In genomic region chr11:12687216-12687623, GRCh38 we compare ENCODE assay signal across 18 cellular contexts. TPM values are rescaled to one million over a fixed set of nuclear protein-coding genes. Genes with fewer than 3 reads are reported as not detected.
DNase-seq lines count a peak whose midpoint lies in the region; ATAC-seq and TF ChIP-seq lines count a peak whose summit lies in the region.
"Had no signal": no experiment of that assay in that cellular context is flagged by ENCODE, and none has a peak within 500 bp of the region (broad histone marks: within the 10 kb centered on the region; RNA-seq: fewer than 3 reads in every experiment).

No MANE protein-coding gene starts in this region.

- H3K27me3 ChIP-seq in HCT116 (ENCODE audit: insufficient read depth, low read length) (no peaks in the 10 kb centered on the region), RWPE2 (ENCODE audit: insufficient read depth, poor library complexity, severe bottlenecking) (no peaks in the 10 kb centered on the region), foreskin keratinocyte (no peaks in the 10 kb centered on the region), gastrocnemius medialis (no peaks in the 10 kb centered on the region), upper lobe of right lung (no peaks in the 10 kb centered on the region)
- H3K27me3 ChIP-seq: dorsolateral prefrontal cortex, esophagus muscularis mucosa had no signal

- H3K4me1 ChIP-seq in HCT116 (ENCODE audit: control insufficient read depth in 1 of 2, insufficient read depth in 2 of 2, low read length in 2 of 2) (peaks cover 91 to 98% of the 10 kb centered on the region in 2 experiments), RWPE2 (ENCODE audit: insufficient read depth, poor library complexity, severe bottlenecking) (peaks cover 72% of the 10 kb centered on the region), foreskin keratinocyte (peaks cover 47% of the 10 kb centered on the region), gastrocnemius medialis (peaks cover 94 to 95% of the 10 kb centered on the region in 2 donors), upper lobe of right lung (peaks cover 23% of the 10 kb centered on the region)

- H3K4me3 ChIP-seq in HCT116 (replicated peaks in 1 of 2; ENCODE audit: low read depth in 1 of 2, low read length in 2 of 2) (peak overlapping the region in 1 of 2 experiments; percentile 5; a peak in 1 of 4 replicates), RWPE2 (ENCODE audit: severe bottlenecking) (no peak overlapping the region), gastrocnemius medialis (no peak overlapping the region), upper lobe of right lung (no peak overlapping the region)
- H3K4me3 ChIP-seq: dorsolateral prefrontal cortex, esophagus muscularis mucosa had no signal

- CTCF ChIA-PET in HCT116 (lab: Charles Lee), result no interaction called here

- H3K9ac ChIP-seq in HCT116 (ENCODE audit: low read length), result peak overlapping the region; percentile 20

- ATAC-seq in HCT116 (no peak), RWPE2 (ENCODE audit: low read depth) (no peak), foreskin keratinocyte (peak; percentile 7), gastrocnemius medialis (no peak), upper lobe of right lung (no peak), GM18868 (IDR thresholded peaks at IDR 0.05; ENCODE audit: unreplicated experiment) (no peak)

- TF ChIP-seq POLR2A in HCT116 (IDR thresholded peaks at IDR 0.05; ENCODE audit: borderline replicate concordance, extremely low read depth, insufficient read depth, insufficient read length) (no peak), gastrocnemius medialis (IDR thresholded peaks at IDR 0.05) (no peak)

- no peak for TF ChIP-seq CTCF in HCT116 (IDR thresholded peaks at IDR 0.05 in 2 of 3, conservative IDR thresholded peaks at IDR 0.05 in 1 of 3; ENCODE audit: borderline replicate concordance in 1 of 3, insufficient read depth in 1 of 3, low read depth in 2 of 3, low read length in 2 of 3)
- no peak for TF ChIP-seq CTCF in RWPE2 (IDR thresholded peaks at IDR 0.05; ENCODE audit: poor library complexity, severe bottlenecking)
- TF ChIP-seq CTCF in foreskin keratinocyte (conservative IDR thresholded peaks at IDR 0.05), result no peak
- TF ChIP-seq CTCF in gastrocnemius medialis (IDR thresholded peaks at IDR 0.05 in 4 of 5, conservative IDR thresholded peaks at IDR 0.05 in 1 of 5), result no peak
- no peak for TF ChIP-seq CTCF in upper lobe of right lung (IDR thresholded peaks at IDR 0.05)

- peaks cover 98% of the 10 kb centered on the region for H3K79me2 ChIP-seq in HCT116 (ENCODE audit: insufficient read depth, low read length)

- H3K9me2 ChIP-seq in HCT116 (ENCODE audit: insufficient read depth), result no peaks in the 10 kb centered on the region

- no TSS peak for BruUV-seq in HCT116 (replicated peaks; lab: Mats Ljungman, UMichigan)

- RAD21 ChIA-PET in HCT116 (lab: Charles Lee; ENCODE audit: low non-redundant PET in 1 of 2, low total read pairs in 2 of 2, uncharacterized antibody in 2 of 2, unreplicated experiment in 2 of 2), result no interaction called here

- DNase-seq in HCT116 (ENCODE audit: low read depth, low spot score) (no peak), RWPE2 (ENCODE audit: low spot score) (no peak), foreskin keratinocyte (no peak), gastrocnemius medialis (no peak), GDM1 (lab: John Stamatoyannopoulos, UW) (no peak), upper lobe of right lung (no peak)
- no peak for DNase-seq in stimulated activated naive CD4-positive, alpha-beta T cell treated with Interleukin-2 at 50 U/mL for 16 hours (lab: John Stamatoyannopoulos, UW)
- DNase-seq: activated CD4-positive, alpha-beta memory T cell treated with anti-CD3 and anti-CD28 coated beads, Interleukin-2, amount 10 ng/mL, durations not matched to agents 7 days and 5 days; activated T-cell treated with anti-CD3 and anti-CD28 coated beads, Interleukin-2, amount 50 U/mL, for 24 hours; dorsolateral prefrontal cortex; head of caudate nucleus; NCI-H1417 treated with DMSO at 0.1 percent for 48 hours; nephron progenitor cell; RPMI8226; stimulated activated naive CD4-positive, alpha-beta T cell; T-helper 1 cell had no signal

- in situ Hi-C loops in gastrocnemius medialis (cut with MboI; ENCODE audit: low sequenced_read_pairs in 4 of 4), result loop anchor here in 2 of 4 donors (25.0 kb wide), 3 partner anchors 125 to 625 kb away; no protein-coding TSS in a partner anchor

- intact Hi-C loops in HCT116 (cut with micrococcal nuclease) (no loop called here), gastrocnemius medialis (cut with DNase I; ENCODE audit: low total_unique reads) (no loop called here), upper lobe of right lung (cut with DNase I) (no loop called here)

- TF ChIP-seq RAD21 in HCT116 (IDR thresholded peaks at IDR 0.05; ENCODE audit: low read depth), result no peak

- H2AFZ ChIP-seq in HCT116 (ENCODE audit: low read depth, low read length, poor library complexity, severe bottlenecking), result no peak overlapping the region

- H3K9me3 ChIP-seq in HCT116 (ENCODE audit: control insufficient read depth in 1 of 2, insufficient read depth in 1 of 2, low read depth in 1 of 2, low read length in 2 of 2) (no peaks in the 10 kb centered on the region), RWPE2 (ENCODE audit: severe bottlenecking) (no peaks in the 10 kb centered on the region), gastrocnemius medialis (no peaks in the 10 kb centered on the region), upper lobe of right lung (no peaks in the 10 kb centered on the region)
- H3K9me3 ChIP-seq: esophagus muscularis mucosa had no signal

- H3K4me2 ChIP-seq in HCT116 (ENCODE audit: low read length), result peak overlapping the region; percentile 64

- POLR2A ChIA-PET in HCT116 (lab: Charles Lee), result no interaction called here

- H3K27ac ChIP-seq in HCT116 (ENCODE audit: low read depth, low read length) (0 out of 2 replicates have a peak overlapping the region, but pooled peaks have one; percentile 14), RWPE2 (ENCODE audit: poor library complexity, severe bottlenecking) (peak overlapping the region; percentile 81), foreskin keratinocyte (peak overlapping the region; percentile 36), gastrocnemius medialis (peak overlapping the region in 3 of 4 donors; percentile 47 to 94 (median 63)), upper lobe of right lung (no peak overlapping the region)
- H3K27ac ChIP-seq: dorsolateral prefrontal cortex, esophagus muscularis mucosa had no signal

- no peaks in the 10 kb centered on the region for H4K20me1 ChIP-seq in HCT116 (ENCODE audit: insufficient read depth)

- H3K36me3 ChIP-seq in HCT116 (ENCODE audit: control insufficient read depth in 1 of 2, insufficient read depth in 2 of 2, low read length in 2 of 2) (no peaks in the 10 kb centered on the region), RWPE2 (ENCODE audit: low read depth) (peaks cover 4% of the 10 kb centered on the region; the same call in 1 of the 2 replicates), gastrocnemius medialis (no peaks in the 10 kb centered on the region), upper lobe of right lung (no peaks in the 10 kb centered on the region)
- H3K36me3 ChIP-seq: esophagus muscularis mucosa had no signal

TF ChIP-seq in HCT116, 20 proteins besides CTCF, POLR2A, EP300 and RAD21:
- TF ChIP-seq TCF7L2 (IDR thresholded peaks at IDR 0.05; ENCODE audit: borderline replicate concordance, extremely low read depth, insufficient read depth, insufficient read length) (no peak), ZNF274 (IDR thresholded peaks at IDR 0.05; ENCODE audit: low read depth, low read length) (no peak), POLR2AphosphoS5 (IDR thresholded peaks at IDR 0.05; ENCODE audit: low read depth, low read length) (no peak), EZH2phosphoT487 (IDR thresholded peaks at IDR 0.05; ENCODE audit: borderline replicate concordance) (no peak), SIN3A (IDR thresholded peaks at IDR 0.05; ENCODE audit: low read depth) (no peak), ATF3 (IDR thresholded peaks at IDR 0.05) (no peak), ZFX (IDR thresholded peaks at IDR 0.05) (no peak)

RNA-seq across cellular contexts. Expression of gene TEAD1, which starts 13.0 kb away (rescaled TPM):
- 103 TPM for total RNA-seq in HCT116 (2021; ENCODE audit: unreplicated experiment)
- polyA plus RNA-seq in HCT116 (2012), result 17.9 and 25.2 TPM in 2 replicates
- total RNA-seq in foreskin keratinocyte, result 90.2 and 92.3 TPM in 2 replicates
- polyA plus RNA-seq in foreskin keratinocyte, result 5.8 and 8.4 TPM in 2 replicates
- 100 to 1,000 TPM in 2 of 4 donors, 10 to 100 TPM in 2; 46.1 to 175 (median 126) TPM for total RNA-seq in gastrocnemius medialis
- 72.3 TPM for total RNA-seq in upper lobe of right lung
